Comparison of ENCODE assay signal across 8 cellular contexts in genomic region chr17:38509008-38509771, GRCh38.
A peak's percentile ranks its signal among the peaks of the same experiment; 100 is the strongest.
DNase-seq lines count a peak whose midpoint lies in the region; ATAC-seq, FAIRE-seq and TF ChIP-seq lines count a peak whose summit lies in the region.

No MANE protein-coding gene starts in this region.

- H4K8ac ChIP-seq in H1 (ENCODE audit: extremely low read depth, insufficient read depth, low read length) (no peak overlapping the region), mesendoderm (ENCODE audit: low read depth, low read length) (no peak overlapping the region)

- POLR2A ChIA-PET in H1 (lab: Charles Lee; ENCODE audit: partially characterized antibody): interaction anchor here (0.7 to 2.6 kb wide), 21 partner anchors 8 to 181 kb away, joined by 3 to 6 read pairs (median 3); no protein-coding TSS in a partner anchor

- H2BK5ac ChIP-seq in H1 (ENCODE audit: low read depth, low read length): no peak overlapping the region; the same call in none of the 2 replicates
- no peak overlapping the region for H2BK5ac ChIP-seq in mesendoderm (ENCODE audit: low read length)

- peak overlapping the region; percentile 83 to 95 for H3K4me2 ChIP-seq in H1 (ENCODE audit: insufficient read depth in 1 of 2, low read depth in 2 of 2, low read length in 2 of 2)
- peak overlapping the region; percentile 45 for H3K4me2 ChIP-seq in mesendoderm (ENCODE audit: low read length)

- H3K56ac ChIP-seq in H1 (replicated peaks; ENCODE audit: insufficient read length, low read depth, low read length) (no peak overlapping the region), mesendoderm (ENCODE audit: low read length) (peak overlapping the region; percentile 83)

- H4K91ac ChIP-seq in H1 (replicated peaks; ENCODE audit: insufficient read length, low read length): no peak overlapping the region

- H3K79me1 ChIP-seq in H1 (ENCODE audit: low read depth, low read length) (no peaks in the 10 kb centered on the region), mesendoderm (ENCODE audit: low read length) (no peaks in the 10 kb centered on the region)

- DNase-seq in GM10266 (ENCODE audit: extremely low spot score): peak; percentile 89
- DNase-seq in NCI-H2171 (lab: John Stamatoyannopoulos, UW): peak; percentile 41
- peak; percentile 40 to 59 (median 55) for DNase-seq in activated CD8-positive, alpha-beta memory T cell treated with anti-CD3 and anti-CD28 coated beads for 48 hours (ENCODE audit: low read depth in 2 of 3, low spot score in 2 of 3)
- DNase-seq in H1 (ENCODE audit: low read depth in 1 of 2, low spot score in 2 of 2): peak; percentile 93 to 96
- peak; percentile 98 for DNase-seq in mesendoderm
- peak; percentile 58 to 70 for DNase-seq in stimulated activated CD8-positive, alpha-beta memory T cell treated with anti-CD3 and anti-CD28 coated beads, Interleukin-2, amount 100 ng/mL, for 48 hours (ENCODE audit: low read depth in 2 of 2)
- DNase-seq in omental fat pad (ENCODE audit: low spot score): no peak

- H3K4me1 ChIP-seq in H1 (replicated peaks in 1 of 4; ENCODE audit: control insufficient read depth in 3 of 4, insufficient read depth in 4 of 4, low read length in 3 of 4) (peaks cover 4 to 28% (median 21%) of the 10 kb centered on the region in 4 experiments), mesendoderm (ENCODE audit: control insufficient read depth, low read depth, low read length) (peaks cover 2% of the 10 kb centered on the region)

- FAIRE-seq in H1 (lab: Jason Lieb, UNC): no peak

- no peak overlapping the region for H2BK20ac ChIP-seq in H1 (ENCODE audit: low read length)

- H3K4ac ChIP-seq in H1 (replicated peaks; ENCODE audit: insufficient read length, low read depth, low read length): no peak overlapping the region
- H3K4ac ChIP-seq in mesendoderm (ENCODE audit: low read depth, low read length): no peak overlapping the region

- H3K18ac ChIP-seq in H1 (ENCODE audit: extremely low read depth, low read length): peak overlapping the region; percentile 93
- no peak overlapping the region for H3K18ac ChIP-seq in mesendoderm (ENCODE audit: low read length)

- H2AK5ac ChIP-seq in H1 (ENCODE audit: low read depth, low read length): no peak overlapping the region
- no peak overlapping the region for H2AK5ac ChIP-seq in mesendoderm (ENCODE audit: low read length)

- no peaks in the 10 kb centered on the region for H3K79me2 ChIP-seq in H1 (ENCODE audit: control insufficient read depth in 1 of 2, insufficient read depth in 2 of 2, low read length in 2 of 2)
- no peaks in the 10 kb centered on the region for H3K79me2 ChIP-seq in mesendoderm (ENCODE audit: control insufficient read depth, insufficient read depth, low read length)

- CTCF ChIA-PET in H1 (lab: Charles Lee; ENCODE audit: partially characterized antibody): interaction anchor here (0.6 to 14.4 kb wide), 49 partner anchors 13 to 189 kb away, joined by 3 to 190 read pairs (median 4); partner anchors contain the start of genes EPOP and SOCS7

- 8% methylated on average over 19 of the region's 26 CpGs; no CpG with 5 or more reads in 1 of the 2 experiments for WGBS in H1 (ENCODE audit: extremely low coverage in 1 of 2, insufficient coverage in 1 of 2, insufficient read length in 1 of 2, insufficient replicate concordance in 2 of 2, low coverage in 1 of 2, low lambda C conversion rate in 2 of 2, missing lambda C conversion rate in 1 of 2), 2 experiments
- WGBS in mesendoderm (ENCODE audit: extremely low coverage, insufficient coverage, low lambda C conversion rate): no CpG with 5 or more reads among the region's 26 CpGs

- TF ChIP-seq EP300 in H1 (IDR thresholded peaks at IDR 0.05; ENCODE audit: borderline replicate concordance in 1 of 2, low read depth in 2 of 2, low read length in 2 of 2): 0 out of 3 replicates have a peak, but pooled peaks of 1 of the 2 experiments have one; percentile 19

- peaks cover 0 to 3% of the 10 kb centered on the region in 2 experiments for H4K20me1 ChIP-seq in H1 (replicated peaks in 1 of 2; ENCODE audit: control insufficient read depth in 1 of 2, insufficient read depth in 2 of 2, low read length in 2 of 2)

- H3K9ac ChIP-seq in H1 (replicated peaks in 1 of 4; ENCODE audit: extremely low read depth in 1 of 4, low read depth in 3 of 4, low read length in 3 of 4) (no peak overlapping the region), mesendoderm (ENCODE audit: low read length) (no peak overlapping the region)

- H3K23ac ChIP-seq in H1 (ENCODE audit: insufficient read length) (no peak overlapping the region), mesendoderm (ENCODE audit: low read length) (no peak overlapping the region)

- no peak for ATAC-seq in omental fat pad (ENCODE audit: low FRiP score)
- ATAC-seq in GM21825 (IDR thresholded peaks at IDR 0.05; ENCODE audit: unreplicated experiment): no peak

- H3K4me3 ChIP-seq in H1 (ENCODE audit: extremely low read depth in 1 of 4, insufficient read depth in 2 of 4, low read depth in 3 of 4, low read length in 4 of 4) (peak overlapping the region in 3 of 4 experiments; percentile 30 to 56 (median 47); a peak in 7 of 8 replicates), mesendoderm (ENCODE audit: low read length) (no peak overlapping the region)

- no peak overlapping the region for H2BK120ac ChIP-seq in H1 (replicated peaks; ENCODE audit: low read depth, low read length)
- H2BK120ac ChIP-seq in mesendoderm (ENCODE audit: low read depth, low read length): no peak overlapping the region

- TF ChIP-seq RAD21 in H1 (IDR thresholded peaks at IDR 0.05 in 1 of 2, conservative IDR thresholded peaks at IDR 0.05 in 1 of 2; ENCODE audit: low read depth in 2 of 2, low read length in 2 of 2): peak; percentile 75 to 80

- peak overlapping the region; percentile 37; the same call in 1 of the 2 replicates for H3K27ac ChIP-seq in H1 (ENCODE audit: low read depth, low read length)
- H3K27ac ChIP-seq in mesendoderm (ENCODE audit: low read depth, low read length): peak overlapping the region; percentile 13

- TF ChIP-seq POLR2A in H1 (IDR thresholded peaks at IDR 0.05; ENCODE audit: control extremely low read depth in 1 of 2, low read depth in 2 of 2, low read length in 2 of 2): peak; percentile 69 to 76; a peak in 2 of 3 replicates

- no peak overlapping the region for H3K14ac ChIP-seq in H1 (ENCODE audit: insufficient read length)

- peaks cover 19% of the 10 kb centered on the region for H3K23me2 ChIP-seq in H1 (ENCODE audit: low read depth, low read length)

- H2AFZ ChIP-seq in H1 (ENCODE audit: low read length): no peak overlapping the region

- H3K36me3 ChIP-seq in H1 (ENCODE audit: control insufficient read depth in 2 of 4, insufficient read depth in 4 of 4, low read length in 3 of 4): peaks cover 0 to 5% (median 0%) of the 10 kb centered on the region in 4 experiments; a peak in 2 of 8 replicates
- no peaks in the 10 kb centered on the region for H3K36me3 ChIP-seq in mesendoderm (ENCODE audit: control insufficient read depth, insufficient read depth, low read length)

- peak overlapping the region; percentile 80 for H2BK12ac ChIP-seq in H1 (ENCODE audit: low read depth, low read length)

- H3K9me3 ChIP-seq in H1 (ENCODE audit: insufficient read depth in 2 of 2, low read depth in 1 of 2, low read length in 1 of 2): no peaks in the 10 kb centered on the region

- H4K5ac ChIP-seq in H1 (ENCODE audit: insufficient read length, low read depth, low read length) (no peak overlapping the region), mesendoderm (ENCODE audit: low read length) (no peak overlapping the region)

- peaks cover 0 to 24% (median 11%) of the 10 kb centered on the region in 4 experiments; a peak in 4 of 7 replicates for H3K27me3 ChIP-seq in H1 (replicated peaks in 1 of 4; ENCODE audit: control insufficient read depth in 3 of 4, extremely low read depth in 1 of 4, insufficient read depth in 3 of 4, low read length in 3 of 4)
- H3K27me3 ChIP-seq in mesendoderm (ENCODE audit: insufficient read depth, low read length, poor library complexity): no peaks in the 10 kb centered on the region

- H2BK15ac ChIP-seq in H1 (ENCODE audit: low read length) (no peak overlapping the region), mesendoderm (replicated peaks; ENCODE audit: low read depth) (no peak overlapping the region)

- TF ChIP-seq CTCF in GM10266 (IDR thresholded peaks at IDR 0.05; ENCODE audit: control insufficient read depth, insufficient read depth, low read depth, missing control alignments): peak; percentile 51
- TF ChIP-seq CTCF in H1 (IDR thresholded peaks at IDR 0.05; ENCODE audit: control extremely low read depth in 1 of 3, insufficient read depth in 1 of 3, low read depth in 1 of 3, low read length in 3 of 3): peak; percentile 90 to 96 (median 95)
- TF ChIP-seq CTCF in omental fat pad (IDR thresholded peaks at IDR 0.05): no peak

TF ChIP-seq in H1, 55 proteins besides CTCF, POLR2A, EP300 and RAD21 (continues in another document):
- TF ChIP-seq GABPA (IDR thresholded peaks at IDR 0.05; ENCODE audit: borderline replicate concordance, insufficient read depth, low read length) (no peak), NRF1 (IDR thresholded peaks at IDR 0.05; ENCODE audit: low read depth, low read length) (no peak), ATF3 (IDR thresholded peaks at IDR 0.05; ENCODE audit: insufficient read depth, low read depth, low read length) (peak; percentile 64; the same call in 1 of the 2 replicates), CREB1 (IDR thresholded peaks at IDR 0.05) (no peak; the same call in 1 of the 2 replicates), RNF2 (IDR thresholded peaks at IDR 0.05; ENCODE audit: borderline replicate concordance, low read depth, low read length, missing control alignments, poor library complexity, severe bottlenecking) (no peak), CBX5 (IDR thresholded peaks at IDR 0.05; ENCODE audit: low read depth, low read length) (no peak), TAF7 (optimal IDR thresholded peaks at IDR 0.05; ENCODE audit: borderline replicate concordance, low read depth, low read length) (no peak)
- TF ChIP-seq, protein P1, sequence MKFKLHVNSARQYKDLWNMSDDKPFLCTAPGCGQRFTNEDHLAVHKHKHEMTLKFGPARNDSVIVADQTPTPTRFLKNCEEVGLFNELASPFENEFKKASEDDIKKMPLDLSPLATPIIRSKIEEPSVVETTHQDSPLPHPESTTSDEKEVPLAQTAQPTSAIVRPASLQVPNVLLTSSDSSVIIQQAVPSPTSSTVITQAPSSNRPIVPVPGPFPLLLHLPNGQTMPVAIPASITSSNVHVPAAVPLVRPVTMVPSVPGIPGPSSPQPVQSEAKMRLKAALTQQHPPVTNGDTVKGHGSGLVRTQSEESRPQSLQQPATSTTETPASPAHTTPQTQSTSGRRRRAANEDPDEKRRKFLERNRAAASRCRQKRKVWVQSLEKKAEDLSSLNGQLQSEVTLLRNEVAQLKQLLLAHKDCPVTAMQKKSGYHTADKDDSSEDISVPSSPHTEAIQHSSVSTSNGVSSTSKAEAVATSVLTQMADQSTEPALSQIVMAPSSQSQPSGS (IDR thresholded peaks at IDR 0.05; ENCODE audit: low read length): no peak

Comparison
In these comparisons a context has a peak if more than half of its experiments do, and no peak if none do; other contexts are left out.
1. CTCF ChIP-seq: peak in GM10266 (single experiment) and H1 (3 of 3); none in omental fat pad (0 of 3).